ENCODE assay signal across 19 cellular contexts in genomic region chr21:39336457-39337008, GRCh38. TPM values are rescaled to one million over a fixed set of nuclear protein-coding genes. Genes with fewer than 3 reads are reported as not detected.
A peak's percentile ranks its signal among the peaks of the same experiment; 100 is the strongest.
DNase-seq lines count a peak whose midpoint lies in the region; ATAC-seq, FAIRE-seq and TF ChIP-seq lines count a peak whose summit lies in the region.
"Had no signal": no experiment of that assay in that cellular context is flagged by ENCODE, and none has a peak within 500 bp of the region (broad histone marks: within the 10 kb centered on the region; RNA-seq: fewer than 3 reads in every experiment).

No MANE protein-coding gene starts in this region.

- H3K4me2 ChIP-seq in Karpas-422 (ENCODE audit: low read depth, low read length, poor library complexity, severe bottlenecking) (no peak overlapping the region), OCI-LY7 (ENCODE audit: low read length) (peak overlapping the region; percentile 16; the same call in 1 of the 2 replicates)
- H3K4me2 ChIP-seq: BLaER1 treated with 17β-estradiol and CSF1 and Interleukin-3, amounts not matched to agents 10 nM and 100 nM; PC-9 had no signal

- H3K4me1 ChIP-seq in Karpas-422 (ENCODE audit: low read length) (peaks cover 29% of the 10 kb centered on the region), OCI-LY7 (ENCODE audit: insufficient read depth, low read length, poor library complexity, severe bottlenecking) (peaks cover 22% of the 10 kb centered on the region)
- H3K4me1 ChIP-seq: BLaER1 treated with 17β-estradiol and CSF1 and Interleukin-3, amounts not matched to agents 10 nM and 100 nM had no signal

- no peak for FAIRE-seq in D721Med (lab: Jason Lieb, UNC)
- FAIRE-seq: A204.1 had no signal

- BruUV-seq in OCI-LY7 (replicated peaks; lab: Mats Ljungman, UMichigan) = no TSS peak

- no peaks in the 10 kb centered on the region for H3K9me2 ChIP-seq in Karpas-422 (replicated peaks; ENCODE audit: insufficient read depth, low read length)
- H3K9me2 ChIP-seq in OCI-LY7 (ENCODE audit: insufficient read depth, low read length) = no peaks in the 10 kb centered on the region

- POLR2A ChIA-PET in OCI-LY7 (lab: Charles Lee) = interaction anchor here (1.3 to 1.9 kb wide), 2 partner anchors 9 to 19 kb away, joined by 4 to 6 read pairs; no protein-coding TSS in a partner anchor

- H3K9me3 ChIP-seq in Karpas-422 (ENCODE audit: low read length) (no peaks in the 10 kb centered on the region), OCI-LY7 (ENCODE audit: low read length) (no peaks in the 10 kb centered on the region)
- H3K9me3 ChIP-seq: BLaER1 treated with 17β-estradiol and CSF1 and Interleukin-3, amounts not matched to agents 10 nM and 100 nM; SJCRH30 had no signal

- TF ChIP-seq CTCF in D721Med (IDR thresholded peaks at IDR 0.05; ENCODE audit: insufficient read depth, missing control alignments) = peak; percentile 22
- peak; percentile 64 for TF ChIP-seq CTCF in OCI-LY7 (conservative IDR thresholded peaks at IDR 0.05; ENCODE audit: low read length)

- CTCF ChIA-PET in OCI-LY7 (lab: Charles Lee; ENCODE audit: unreplicated experiment) = no interaction called here

- no peaks in the 10 kb centered on the region for H3K27me3 ChIP-seq in Karpas-422 (ENCODE audit: low read length)
- H3K27me3 ChIP-seq: BLaER1 treated with 17β-estradiol and CSF1 and Interleukin-3, amounts not matched to agents 10 nM and 100 nM; SJCRH30 had no signal

- H3K36me3 ChIP-seq in Karpas-422 (ENCODE audit: insufficient read depth, low read length) (0 out of 2 replicates have a peak, but pooled peaks cover 3% of the 10 kb centered on the region), OCI-LY7 (ENCODE audit: insufficient read depth, low read length) (peaks cover 14% of the 10 kb centered on the region)

- H3K27ac ChIP-seq in Karpas-422 (ENCODE audit: low read length) (peak overlapping the region; percentile 78), OCI-LY7 (ENCODE audit: low read depth, low read length, poor library complexity, severe bottlenecking) (no peak overlapping the region)
- H3K27ac ChIP-seq: BLaER1 treated with 17β-estradiol and CSF1 and Interleukin-3, amounts not matched to agents 10 nM and 100 nM; PC-9; SJCRH30 had no signal

- no peak for ATAC-seq in activated CD4-positive, CD25-positive, alpha-beta regulatory T cell treated with anti-CD3 and anti-CD28 coated beads, Interleukin-2, amount 50 U/mL, for 24 hours
- no peak for ATAC-seq in GM18873 (IDR thresholded peaks at IDR 0.05; ENCODE audit: low FRiP score, unreplicated experiment)

- 0 out of 2 replicates have a peak overlapping the region, but pooled peaks have one; percentile 74 for H2AFZ ChIP-seq in Karpas-422 (ENCODE audit: low read length)
- peak overlapping the region; percentile 59; the same call in 1 of the 2 replicates for H2AFZ ChIP-seq in OCI-LY7 (ENCODE audit: low read length)
- H2AFZ ChIP-seq: PC-9 had no signal

- H3K4me3 ChIP-seq in Karpas-422 (ENCODE audit: low read length) (no peak overlapping the region), OCI-LY7 (ENCODE audit: low read depth, low read length, poor library complexity, severe bottlenecking) (no peak overlapping the region)
- H3K4me3 ChIP-seq: BLaER1 treated with 17β-estradiol and CSF1 and Interleukin-3, amounts not matched to agents 10 nM and 100 nM; PC-9; SJCRH30 had no signal

- intact Hi-C loops in OCI-LY7 (cut with micrococcal nuclease; ENCODE audit: unreplicated experiment) = no loop called here

- H3K79me2 ChIP-seq in Karpas-422 (ENCODE audit: low read length) (no peaks in the 10 kb centered on the region), OCI-LY7 (ENCODE audit: insufficient read depth, low read depth, low read length) (no peaks in the 10 kb centered on the region)

- no peaks in the 10 kb centered on the region for H4K20me1 ChIP-seq in Karpas-422 (ENCODE audit: insufficient read depth, low read depth, low read length)
- no peaks in the 10 kb centered on the region for H4K20me1 ChIP-seq in OCI-LY7 (ENCODE audit: insufficient read depth, low read length)

- no peak overlapping the region for H3K9ac ChIP-seq in Karpas-422 (ENCODE audit: low read length)
- H3K9ac ChIP-seq: BLaER1 treated with 17β-estradiol and CSF1 and Interleukin-3, amounts not matched to agents 10 nM and 100 nM had no signal

- no peak for DNase-seq in D721Med (ENCODE audit: insufficient read length, low spot score)
- peak; percentile 41 for DNase-seq in Karpas-422
- DNase-seq in OCI-LY7 (ENCODE audit: low spot score) = peak; percentile 54
- DNase-seq in islet precursor cell = peak; percentile 72
- no peak for DNase-seq in cerebellar nuclear complex (lab: John Stamatoyannopoulos, UW)
- DNase-seq in 8988T = no peak
- DNase-seq: DMS153, EL, HCEC 1CT, KG1, NCI-H1092, NCI-H226, NCI-H526 treated with DMSO at 0.1 percent for 48 hours, PC-9, SJCRH30 had no signal

RNA-seq across cellular contexts. Expression of gene HMGN1, which starts 12.4 kb away (rescaled TPM):
- total RNA-seq in Karpas-422 (2014; rRNA removed; shearing (Covaris generic); ENCODE audit: low replicate concordance) = 430 and 561 TPM in 2 replicates
- 264 and 349 TPM in 2 replicates for total RNA-seq in OCI-LY7 (2014; rRNA removed; shearing (Covaris generic))
- total RNA-seq in OCI-LY7 (2022) = 492 and 532 TPM in 2 replicates

RNA-seq across cellular contexts. Expression of gene BRWD1, which starts 23.1 kb away (rescaled TPM):
- total RNA-seq in Karpas-422 (2014; rRNA removed; shearing (Covaris generic); ENCODE audit: low replicate concordance) = 78.1 and 141 TPM in 2 replicates
- total RNA-seq in OCI-LY7 (2014; rRNA removed; shearing (Covaris generic)) = 39.1 and 53.2 TPM in 2 replicates
- 61.7 and 68.6 TPM in 2 replicates for total RNA-seq in OCI-LY7 (2022)

Comparison
In these comparisons a context has a peak if more than half of its experiments do, and no peak if none do; other contexts are left out.
1. DNase-seq: peak in Karpas-422 (single experiment), OCI-LY7 (single experiment) and islet precursor cell (single experiment); none in D721Med (single experiment), cerebellar nuclear complex (0 of 2) and 8988T (single experiment).